Comparison of ENCODE assay signal across 21 cellular contexts in genomic region chr5:35303152-35303551, GRCh38.
DNase-seq lines count a peak whose midpoint lies in the region; ATAC-seq, FAIRE-seq and TF ChIP-seq lines count a peak whose summit lies in the region.
"Had no signal": no experiment of that assay in that cellular context is flagged by ENCODE, and none has a peak within 500 bp of the region (broad histone marks: within the 10 kb centered on the region; RNA-seq: fewer than 3 reads in every experiment).

No MANE protein-coding gene starts in this region.

- H2AFZ ChIP-seq in GM12878 (ENCODE audit: control insufficient read depth, low read depth, low read length): no peak overlapping the region
- H2AFZ ChIP-seq: PC-9 had no signal

- SMC1A ChIA-PET in GM12878 (lab: Charles Lee; ENCODE audit: uncharacterized antibody, unreplicated experiment): interaction anchor here (0.6 to 3.2 kb wide), 7 partner anchors 10 to 133 kb away, joined by 3 to 22 read pairs (median 8); no protein-coding TSS in a partner anchor

- CTCF ChIA-PET in GM12878 (lab: Yijun Ruan, JAX): interaction anchor here (1.7 kb wide), 1 partner anchor 90 kb away, joined by 4 read pairs; no protein-coding TSS in a partner anchor

- TF ChIP-seq POLR2A in GM12878 (IDR thresholded peaks at IDR 0.05; ENCODE audit: low read depth, low read length): no peak

- BruUV-seq in GM12878 (replicated peaks; lab: Mats Ljungman, UMichigan): no TSS peak

- H3K27ac ChIP-seq in GM12878 (ENCODE audit: control insufficient read depth, insufficient read depth): peak overlapping the region; percentile 13; the same call in 1 of the 2 replicates
- H3K27ac ChIP-seq: left ventricle myocardium inferior, PC-9, psoas muscle, testis had no signal

- no peaks in the 10 kb centered on the region for H3K27me3 ChIP-seq in GM12878 (replicated peaks in 1 of 2; ENCODE audit: control insufficient read depth in 2 of 2, insufficient read depth in 2 of 2, low read length in 1 of 2)
- H3K27me3 ChIP-seq: testis had no signal

- 0 out of 2 replicates have a peak overlapping the region, but pooled peaks have one; percentile 3 for H3K4me2 ChIP-seq in GM12878 (ENCODE audit: control insufficient read depth, insufficient read depth)
- H3K4me2 ChIP-seq: PC-9 had no signal

- ATAC-seq in GM18909 (IDR thresholded peaks at IDR 0.05; ENCODE audit: poor library complexity, unreplicated experiment) (peak; percentile 53), GM21528 (IDR thresholded peaks at IDR 0.05; ENCODE audit: low FRiP score, unreplicated experiment) (peak; percentile 42), HG03175 (IDR thresholded peaks at IDR 0.05; ENCODE audit: unreplicated experiment) (peak; percentile 47), GM12878 (peak; percentile 83), left colon (no peak), HG03108 (IDR thresholded peaks at IDR 0.05; ENCODE audit: unreplicated experiment) (no peak), GM21619 (IDR thresholded peaks at IDR 0.05; ENCODE audit: unreplicated experiment) (no peak)
- ATAC-seq: psoas muscle, SK-N-SH treated with all-trans-retinoic acid at 6 μM for 48 hours, WTC11 had no signal

- FAIRE-seq in GM12878 (lab: Jason Lieb, UNC): peak; percentile 7
- FAIRE-seq: D721Med had no signal

- no peaks in the 10 kb centered on the region; the same call in 2 of the 3 replicates for H3K9me3 ChIP-seq in GM12878 (replicated peaks; ENCODE audit: control insufficient read depth, insufficient read depth, low read length)
- H3K9me3 ChIP-seq: left ventricle myocardium inferior, psoas muscle, testis had no signal

- DNase-seq in GM12878 (ENCODE audit: low read depth, low spot score) (peak; percentile 66), left colon (no peak), UCSD-AML1 (lab: John Stamatoyannopoulos, UW; ENCODE audit: unreplicated experiment) (no peak)
- DNase-seq: activated naive CD4-positive, alpha-beta T cell treated with Interleukin-2 at 50 U/mL for 16 hours; H9; hypothalamus; KBM-7; left ventricle myocardium inferior; naive B cell; NCI-H510A; PC-9; psoas muscle; testis had no signal

- H4K20me1 ChIP-seq in GM12878 (ENCODE audit: control insufficient read depth, insufficient read depth): no peaks in the 10 kb centered on the region

- H3K4me1 ChIP-seq in GM12878 (ENCODE audit: control insufficient read depth, insufficient read depth, low read length): no peaks in the 10 kb centered on the region; the same call in 1 of the 2 replicates
- H3K4me1 ChIP-seq: left ventricle myocardium inferior, psoas muscle, testis had no signal

- POLR2A ChIA-PET in GM12878 (lab: Charles Lee): interaction anchor here (0.6 to 0.7 kb wide), 3 partner anchors 77 to 550 kb away, joined by 3 to 6 read pairs (median 3); no protein-coding TSS in a partner anchor

- no peak for TF ChIP-seq RAD21 in GM12878 (IDR thresholded peaks at IDR 0.05; ENCODE audit: insufficient read depth, low read depth, low read length)

- in situ Hi-C loops in GM12878 (cut with MboI): no loop called here

- 27% methylated on average over 2 of the region's 2 CpGs for WGBS in GM12878 (ENCODE audit: insufficient coverage, insufficient replicate concordance, low lambda C conversion rate, missing lambda C conversion rate)

- no peak overlapping the region for H3K9ac ChIP-seq in GM12878 (ENCODE audit: control insufficient read depth, insufficient read depth, low read length)

- intact Hi-C loops in GM12878 (cut with micrococcal nuclease; ENCODE audit: unreplicated experiment) (loop anchor here (5.0 kb wide), 2 partner anchors 76 to 294 kb away; no protein-coding TSS in a partner anchor), left colon (cut with DNase I, micrococcal nuclease) (no loop called here)

- no peak overlapping the region for H3K4me3 ChIP-seq in GM12878
- H3K4me3 ChIP-seq: left ventricle myocardium inferior, PC-9, psoas muscle, testis had no signal

- RAD21 ChIA-PET in GM12878 (lab: Charles Lee; ENCODE audit: unreplicated experiment): interaction anchor here (0.7 to 3.0 kb wide), 7 partner anchors 8 to 133 kb away, joined by 3 to 14 read pairs (median 4); no protein-coding TSS in a partner anchor

- H3K79me2 ChIP-seq in GM12878 (ENCODE audit: control insufficient read depth, insufficient read depth, low read length): no peaks in the 10 kb centered on the region

- peak in 1 of 2 experiments; percentile 15; a peak in 1 of 4 replicates for TF ChIP-seq EP300 in GM12878 (IDR thresholded peaks at IDR 0.05; ENCODE audit: borderline replicate concordance in 1 of 2, control insufficient read depth in 1 of 2, low read depth in 2 of 2, low read length in 2 of 2)

- TF ChIP-seq CTCF in GM12878 (IDR thresholded peaks at IDR 0.05 in 2 of 3, conservative IDR thresholded peaks at IDR 0.05 in 1 of 3; ENCODE audit: control insufficient read depth in 2 of 3, extremely low read depth in 1 of 3, insufficient read depth in 1 of 3, low read depth in 3 of 3, low read length in 3 of 3): no peak

- no peaks in the 10 kb centered on the region for H3K36me3 ChIP-seq in GM12878 (ENCODE audit: control insufficient read depth in 2 of 2, insufficient read depth in 2 of 2, low read length in 1 of 2)
- H3K36me3 ChIP-seq: left ventricle myocardium inferior had no signal

TF ChIP-seq in GM12878, 131 proteins besides CTCF, POLR2A, EP300 and RAD21 (continues in another document):
- 0 out of 2 replicates have a peak, but pooled peaks have one; percentile 39 for TF ChIP-seq PAX5 (IDR thresholded peaks at IDR 0.05; ENCODE audit: borderline replicate concordance, low read depth, low read length)
- TF ChIP-seq BCL11A (IDR thresholded peaks at IDR 0.05; ENCODE audit: low read depth, low read length): 0 out of 2 replicates have a peak, but pooled peaks have one; percentile 16
- peak; percentile 57 to 72 for TF ChIP-seq IKZF2 (IDR thresholded peaks at IDR 0.05)
- TF ChIP-seq, protein P1, sequence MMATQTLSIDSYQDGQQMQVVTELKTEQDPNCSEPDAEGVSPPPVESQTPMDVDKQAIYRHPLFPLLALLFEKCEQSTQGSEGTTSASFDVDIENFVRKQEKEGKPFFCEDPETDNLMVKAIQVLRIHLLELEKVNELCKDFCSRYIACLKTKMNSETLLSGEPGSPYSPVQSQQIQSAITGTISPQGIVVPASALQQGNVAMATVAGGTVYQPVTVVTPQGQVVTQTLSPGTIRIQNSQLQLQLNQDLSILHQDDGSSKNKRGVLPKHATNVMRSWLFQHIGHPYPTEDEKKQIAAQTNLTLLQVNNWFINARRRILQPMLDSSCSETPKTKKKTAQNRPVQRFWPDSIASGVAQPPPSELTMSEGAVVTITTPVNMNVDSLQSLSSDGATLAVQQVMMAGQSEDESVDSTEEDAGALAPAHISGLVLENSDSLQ (IDR thresholded peaks at IDR 0.05): peak; percentile 19; the same call in 1 of the 2 replicates
- TF ChIP-seq, protein P2, sequence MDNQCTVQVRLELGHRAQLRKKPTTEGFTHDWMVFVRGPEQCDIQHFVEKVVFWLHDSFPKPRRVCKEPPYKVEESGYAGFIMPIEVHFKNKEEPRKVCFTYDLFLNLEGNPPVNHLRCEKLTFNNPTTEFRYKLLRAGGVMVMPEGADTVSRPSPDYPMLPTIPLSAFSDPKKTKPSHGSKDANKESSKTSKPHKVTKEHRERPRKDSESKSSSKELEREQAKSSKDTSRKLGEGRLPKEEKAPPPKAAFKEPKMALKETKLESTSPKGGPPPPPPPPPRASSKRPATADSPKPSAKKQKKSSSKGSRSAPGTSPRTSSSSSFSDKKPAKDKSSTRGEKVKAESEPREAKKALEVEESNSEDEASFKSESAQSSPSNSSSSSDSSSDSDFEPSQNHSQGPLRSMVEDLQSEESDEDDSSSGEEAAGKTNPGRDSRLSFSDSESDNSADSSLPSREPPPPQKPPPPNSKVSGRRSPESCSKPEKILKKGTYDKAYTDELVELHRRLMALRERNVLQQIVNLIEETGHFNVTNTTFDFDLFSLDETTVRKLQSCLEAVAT (IDR thresholded peaks at IDR 0.05): peak; percentile 43
- no peak for TF ChIP-seq NR2C1 (IDR thresholded peaks at IDR 0.05)
- no peak for TF ChIP-seq POLR2AphosphoS2 (IDR thresholded peaks at IDR 0.05; ENCODE audit: low read depth, low read length)
- 0 out of 2 replicates have a peak, but pooled peaks have one; percentile 28 for TF ChIP-seq ZNF384 (IDR thresholded peaks at IDR 0.05; ENCODE audit: borderline replicate concordance, low read depth, low read length)
- TF ChIP-seq, protein P3, sequence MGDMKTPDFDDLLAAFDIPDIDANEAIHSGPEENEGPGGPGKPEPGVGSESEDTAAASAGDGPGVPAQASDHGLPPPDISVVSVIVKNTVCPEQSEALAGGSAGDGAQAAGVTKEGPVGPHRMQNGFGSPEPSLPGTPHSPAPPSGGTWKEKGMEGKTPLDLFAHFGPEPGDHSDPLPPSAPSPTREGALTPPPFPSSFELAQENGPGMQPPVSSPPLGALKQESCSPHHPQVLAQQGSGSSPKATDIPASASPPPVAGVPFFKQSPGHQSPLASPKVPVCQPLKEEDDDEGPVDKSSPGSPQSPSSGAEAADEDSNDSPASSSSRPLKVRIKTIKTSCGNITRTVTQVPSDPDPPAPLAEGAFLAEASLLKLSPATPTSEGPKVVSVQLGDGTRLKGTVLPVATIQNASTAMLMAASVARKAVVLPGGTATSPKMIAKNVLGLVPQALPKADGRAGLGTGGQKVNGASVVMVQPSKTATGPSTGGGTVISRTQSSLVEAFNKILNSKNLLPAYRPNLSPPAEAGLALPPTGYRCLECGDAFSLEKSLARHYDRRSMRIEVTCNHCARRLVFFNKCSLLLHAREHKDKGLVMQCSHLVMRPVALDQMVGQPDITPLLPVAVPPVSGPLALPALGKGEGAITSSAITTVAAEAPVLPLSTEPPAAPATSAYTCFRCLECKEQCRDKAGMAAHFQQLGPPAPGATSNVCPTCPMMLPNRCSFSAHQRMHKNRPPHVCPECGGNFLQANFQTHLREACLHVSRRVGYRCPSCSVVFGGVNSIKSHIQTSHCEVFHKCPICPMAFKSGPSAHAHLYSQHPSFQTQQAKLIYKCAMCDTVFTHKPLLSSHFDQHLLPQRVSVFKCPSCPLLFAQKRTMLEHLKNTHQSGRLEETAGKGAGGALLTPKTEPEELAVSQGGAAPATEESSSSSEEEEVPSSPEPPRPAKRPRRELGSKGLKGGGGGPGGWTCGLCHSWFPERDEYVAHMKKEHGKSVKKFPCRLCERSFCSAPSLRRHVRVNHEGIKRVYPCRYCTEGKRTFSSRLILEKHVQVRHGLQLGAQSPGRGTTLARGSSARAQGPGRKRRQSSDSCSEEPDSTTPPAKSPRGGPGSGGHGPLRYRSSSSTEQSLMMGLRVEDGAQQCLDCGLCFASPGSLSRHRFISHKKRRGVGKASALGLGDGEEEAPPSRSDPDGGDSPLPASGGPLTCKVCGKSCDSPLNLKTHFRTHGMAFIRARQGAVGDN (IDR thresholded peaks at IDR 0.05): peak; percentile 61; the same call in 1 of the 2 replicates

Comparison
In these comparisons a context has a peak if more than half of its experiments do, and no peak if none do; other contexts are left out.
1. ATAC-seq: peak in GM18909 (single experiment), GM21528 (single experiment), HG03175 (single experiment) and GM12878 (single experiment); none in left colon (single experiment), HG03108 (single experiment) and GM21619 (single experiment).